ENCODE assay signal across 8 cellular contexts in the genomic region with DNA sequence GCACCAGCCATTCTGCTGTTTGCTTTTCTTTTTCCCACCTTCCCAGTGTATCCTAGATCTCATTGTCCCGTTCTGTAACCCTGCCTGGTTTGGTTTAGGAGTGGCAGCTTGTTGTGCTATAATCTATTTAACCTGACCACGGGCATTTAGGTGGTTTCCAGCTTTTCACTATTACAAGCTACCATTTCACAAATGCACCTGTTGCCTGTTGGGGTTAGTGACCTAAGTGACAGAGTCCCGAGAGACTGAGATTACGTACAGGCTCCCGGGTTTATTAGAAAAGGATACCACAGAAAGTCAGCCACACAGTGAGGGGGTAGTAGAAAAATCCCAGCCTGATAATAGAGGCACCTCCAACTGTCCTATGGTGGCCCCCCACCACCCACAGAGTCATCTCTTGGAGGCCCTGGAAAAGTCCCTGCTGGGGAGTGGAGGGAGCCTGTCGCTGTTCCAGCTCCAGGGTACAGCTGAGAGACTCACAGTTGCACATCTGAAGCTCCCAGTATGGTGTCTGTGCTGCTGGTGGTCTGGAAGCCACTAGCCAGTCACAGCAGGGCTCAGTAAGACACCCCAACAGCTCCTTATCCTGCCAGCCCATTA. TPM values are rescaled to one million over a fixed set of nuclear protein-coding genes. Genes with fewer than 3 reads are reported as not detected.
A peak's percentile ranks its signal among the peaks of the same experiment; 100 is the strongest.
DNase-seq lines count a peak whose midpoint lies in the region; ATAC-seq and TF ChIP-seq lines count a peak whose summit lies in the region.

No MANE protein-coding gene starts in this region.

- no peak overlapping the region for H3K14ac ChIP-seq in trophoblast cell (ENCODE audit: low read length)

- H3K36me3 Mint-ChIP-seq in activated CD4-positive, alpha-beta T cell treated with anti-CD3 and anti-CD28 coated beads, Interleukin-2, amount 10 ng/mL, durations not matched to agents 7 days and 5 days (ENCODE audit: low read depth) = peaks cover 51% of the 10 kb centered on the region
- H3K36me3 Mint-ChIP-seq in endothelial cell (ENCODE audit: low read depth, unreplicated experiment) = peaks cover 34% of the 10 kb centered on the region

- no peaks in the 10 kb centered on the region for H3K79me1 ChIP-seq in mesendoderm (ENCODE audit: low read length)
- H3K79me1 ChIP-seq in trophoblast cell (ENCODE audit: low read length) = no peaks in the 10 kb centered on the region

- no peaks in the 10 kb centered on the region for H3K9me3 ChIP-seq in trophoblast cell (ENCODE audit: insufficient read depth, low read depth, low read length)

- H3K27me3 ChIP-seq in mesendoderm (ENCODE audit: insufficient read depth, low read length, poor library complexity) = no peaks in the 10 kb centered on the region
- H3K27me3 ChIP-seq in trophoblast cell (ENCODE audit: insufficient read depth, low read length) = no peaks in the 10 kb centered on the region

- no peak overlapping the region for H2BK15ac ChIP-seq in mesendoderm (replicated peaks; ENCODE audit: low read depth)

- CTCF ChIA-PET in activated CD4-positive, alpha-beta T cell treated with anti-CD3 and anti-CD28 coated beads, Interleukin-2, amount 10 ng/mL, durations not matched to agents 7 days and 5 days (lab: Charles Lee) = interaction anchor here (0.7 to 5.3 kb wide), 16 partner anchors 8 to 442 kb away, joined by 3 to 72 read pairs (median 10); a partner anchor contains a TSS

- H3K9ac ChIP-seq in mesendoderm (ENCODE audit: low read length) (no peak overlapping the region), trophoblast cell (ENCODE audit: low read length) (no peak overlapping the region)

- no peak overlapping the region for H3K4ac ChIP-seq in mesendoderm (ENCODE audit: low read depth, low read length)
- no peak overlapping the region for H3K4ac ChIP-seq in trophoblast cell (ENCODE audit: low read depth, low read length)

- H3K27ac ChIP-seq in mesendoderm (ENCODE audit: low read depth, low read length) = no peak overlapping the region
- no peak overlapping the region for H3K27ac ChIP-seq in trophoblast cell (ENCODE audit: low read depth, low read length)

- TF ChIP-seq CTCF in endothelial cell (IDR thresholded peaks at IDR 0.05; ENCODE audit: unreplicated experiment) = no peak

- H2AK5ac ChIP-seq in mesendoderm (ENCODE audit: low read length) (no peak overlapping the region), trophoblast cell (ENCODE audit: low read length) (no peak overlapping the region)

- H3K23ac ChIP-seq in mesendoderm (ENCODE audit: low read length) = no peak overlapping the region
- H3K23ac ChIP-seq in trophoblast cell (ENCODE audit: low read length) = no peak overlapping the region

- H3K4me3 ChIP-seq in mesendoderm (ENCODE audit: low read length) = no peak overlapping the region
- no peak overlapping the region for H3K4me3 ChIP-seq in trophoblast cell (ENCODE audit: low read depth, low read length)

- H2BK5ac ChIP-seq in mesendoderm (ENCODE audit: low read length) (no peak overlapping the region), trophoblast cell (ENCODE audit: low read depth, low read length, poor library complexity) (no peak overlapping the region)

- H3K36me3 ChIP-seq in mesendoderm (ENCODE audit: control insufficient read depth, insufficient read depth, low read length) (no peaks in the 10 kb centered on the region), trophoblast cell (ENCODE audit: control insufficient read depth in 1 of 2, insufficient read depth in 2 of 2, low read length in 2 of 2) (peaks cover 3 to 18% of the 10 kb centered on the region in 2 experiments)

- no peak overlapping the region for H3K18ac ChIP-seq in mesendoderm (ENCODE audit: low read length)
- no peak overlapping the region for H3K18ac ChIP-seq in trophoblast cell (ENCODE audit: low read length)

- WGBS in mesendoderm (ENCODE audit: extremely low coverage, insufficient coverage, low lambda C conversion rate) = no CpG with 5 or more reads among the region's 6 CpGs
- WGBS in trophoblast cell (ENCODE audit: extremely low coverage, insufficient coverage, insufficient read length) = no CpG with 5 or more reads among the region's 6 CpGs

- no peak overlapping the region for H4K5ac ChIP-seq in mesendoderm (ENCODE audit: low read length)

- H4K8ac ChIP-seq in mesendoderm (ENCODE audit: low read depth, low read length) (no peak overlapping the region), trophoblast cell (ENCODE audit: low read depth, low read length) (no peak overlapping the region)

- H4K12ac ChIP-seq in trophoblast cell (ENCODE audit: low read depth, low read length) = no peak overlapping the region

- H3K4me1 ChIP-seq in mesendoderm (ENCODE audit: control insufficient read depth, low read depth, low read length) (no peaks in the 10 kb centered on the region), trophoblast cell (ENCODE audit: control insufficient read depth in 1 of 2, insufficient read depth in 2 of 2, low read length in 2 of 2) (peaks cover 2 to 10% of the 10 kb centered on the region in 2 experiments)

- peaks cover 84% of the 10 kb centered on the region for H3K4me1 Mint-ChIP-seq in activated CD4-positive, alpha-beta T cell treated with anti-CD3 and anti-CD28 coated beads, Interleukin-2, amount 10 ng/mL, durations not matched to agents 7 days and 5 days
- peaks cover 27% of the 10 kb centered on the region for H3K4me1 Mint-ChIP-seq in endothelial cell (ENCODE audit: unreplicated experiment)

- H3K4me2 ChIP-seq in mesendoderm (ENCODE audit: low read length) (no peak overlapping the region), trophoblast cell (ENCODE audit: low read length) (no peak overlapping the region)

- no peak overlapping the region for H4K91ac ChIP-seq in trophoblast cell (ENCODE audit: low read depth, low read length)

- no peak overlapping the region for H3K56ac ChIP-seq in mesendoderm (ENCODE audit: low read length)

- no peak for DNase-seq in activated CD4-positive, alpha-beta T cell treated with anti-CD3 and anti-CD28 coated beads, Interleukin-2, amount 10 ng/mL, durations not matched to agents 7 days and 5 days
- DNase-seq in activated CD4-positive, alpha-beta T cell treated with anti-CD3 and anti-CD28 coated beads, Interleukin-2, amount 50 U/mL, for 1 hour = no peak
- DNase-seq in endothelial cell (ENCODE audit: low spot score) (no peak), mesendoderm (no peak), trophoblast cell (no peak), inferior parietal cortex (ENCODE audit: extremely low spot score) (no peak)

- ATAC-seq in GM21528 (IDR thresholded peaks at IDR 0.05; ENCODE audit: low FRiP score, unreplicated experiment) = peak; percentile 65
- peak; percentile 60 for ATAC-seq in HG03457 (IDR thresholded peaks at IDR 0.05; ENCODE audit: unreplicated experiment)

- H3K79me2 ChIP-seq in mesendoderm (ENCODE audit: control insufficient read depth, insufficient read depth, low read length) = no peaks in the 10 kb centered on the region
- no peaks in the 10 kb centered on the region for H3K79me2 ChIP-seq in trophoblast cell (ENCODE audit: control insufficient read depth, insufficient read depth, low read length, poor library complexity)

- H2BK120ac ChIP-seq in mesendoderm (ENCODE audit: low read depth, low read length) = no peak overlapping the region
- no peak overlapping the region for H2BK120ac ChIP-seq in trophoblast cell (ENCODE audit: insufficient read depth, low read length, poor library complexity)

- POLR2A ChIA-PET in activated CD4-positive, alpha-beta T cell treated with anti-CD3 and anti-CD28 coated beads, Interleukin-2, amount 10 ng/mL, durations not matched to agents 7 days and 5 days (lab: Charles Lee) = interaction anchor here (0.6 to 1.2 kb wide), 2 partner anchors 291 to 293 kb away, joined by 3 read pairs; a partner anchor contains a TSS

- no peak overlapping the region for H2AFZ ChIP-seq in trophoblast cell (ENCODE audit: insufficient read depth, low read length, poor library complexity)

- no peak overlapping the region for H2BK12ac ChIP-seq in trophoblast cell (ENCODE audit: low read length)

- no peaks in the 10 kb centered on the region for H3K27me3 Mint-ChIP-seq in activated CD4-positive, alpha-beta T cell treated with anti-CD3 and anti-CD28 coated beads, Interleukin-2, amount 10 ng/mL, durations not matched to agents 7 days and 5 days
- H3K27me3 Mint-ChIP-seq in endothelial cell (ENCODE audit: unreplicated experiment) = peaks cover 3% of the 10 kb centered on the region

- H3K4me3 Mint-ChIP-seq in activated CD4-positive, alpha-beta T cell treated with anti-CD3 and anti-CD28 coated beads, Interleukin-2, amount 10 ng/mL, durations not matched to agents 7 days and 5 days = peak overlapping the region; percentile 3
- H3K4me3 Mint-ChIP-seq in endothelial cell (ENCODE audit: unreplicated experiment) = no peak overlapping the region

- peaks cover 4% of the 10 kb centered on the region for H3K9me3 Mint-ChIP-seq in activated CD4-positive, alpha-beta T cell treated with anti-CD3 and anti-CD28 coated beads, Interleukin-2, amount 10 ng/mL, durations not matched to agents 7 days and 5 days
- H3K9me3 Mint-ChIP-seq in endothelial cell (ENCODE audit: unreplicated experiment) = no peaks in the 10 kb centered on the region

- H3K27ac Mint-ChIP-seq in activated CD4-positive, alpha-beta T cell treated with anti-CD3 and anti-CD28 coated beads, Interleukin-2, amount 10 ng/mL, durations not matched to agents 7 days and 5 days = peak overlapping the region; percentile 85
- peak overlapping the region; percentile 25 for H3K27ac Mint-ChIP-seq in endothelial cell (ENCODE audit: unreplicated experiment)

RNA-seq across cellular contexts. Expression of a gene that starts 21.2 kb away (rescaled TPM):
- total RNA-seq in activated CD4-positive, alpha-beta T cell treated with anti-CD3 and anti-CD28 coated beads, Interleukin-2, amount 10 ng/mL, durations not matched to agents 7 days and 5 days = 10 to 100 TPM; 30.9 to 35.1 TPM
- 58.1 TPM for total RNA-seq in endothelial cell (ENCODE audit: unreplicated experiment)
- 13.1 TPM for polyA plus RNA-seq in mesendoderm (2013, experiment 1 of 2)
- 13.2 TPM for polyA plus RNA-seq in mesendoderm (2013, experiment 2 of 2)
- 12.0 and 12.1 TPM in 2 replicates for polyA plus RNA-seq in trophoblast cell (2013)

RNA-seq across cellular contexts. Expression of a gene that starts 23.3 kb away (rescaled TPM):
- total RNA-seq in activated CD4-positive, alpha-beta T cell treated with anti-CD3 and anti-CD28 coated beads, Interleukin-2, amount 10 ng/mL, durations not matched to agents 7 days and 5 days = 10 to 100 TPM; 29.2 to 36.9 TPM
- 37.9 TPM for total RNA-seq in endothelial cell (ENCODE audit: unreplicated experiment)
- polyA plus RNA-seq in mesendoderm (2013, experiment 1 of 2) = 19.9 TPM
- 18.6 TPM for polyA plus RNA-seq in mesendoderm (2013, experiment 2 of 2)
- polyA plus RNA-seq in trophoblast cell (2013) = 20.5 and 21.3 TPM in 2 replicates
